In genomic region chr4:24772061-24772705, GRCh38 we compare ENCODE assay signal across 23 cellular contexts. TPM values are rescaled to one million over a fixed set of nuclear protein-coding genes. Genes with fewer than 3 reads are reported as not detected.
DNase-seq lines count a peak whose midpoint lies in the region; ATAC-seq, FAIRE-seq and TF ChIP-seq lines count a peak whose summit lies in the region.
"Had no signal": no experiment of that assay in that cellular context is flagged by ENCODE, and none has a peak within 500 bp of the region (broad histone marks: within the 10 kb centered on the region; RNA-seq: fewer than 3 reads in every experiment).

No MANE protein-coding gene starts in this region.

- CTCF ChIA-PET in Calu3 (lab: Charles Lee): no interaction called here

- H3K36me3 ChIP-seq in esophagus muscularis mucosa: no peaks in the 10 kb centered on the region
- no peaks in the 10 kb centered on the region for H3K36me3 ChIP-seq in gastrocnemius medialis
- H3K36me3 ChIP-seq in pancreas: no peaks in the 10 kb centered on the region

- H3K4me3 Mint-ChIP-seq in Calu3 (ENCODE audit: low read depth, unreplicated experiment): no peak overlapping the region
- H3K4me3 Mint-ChIP-seq: CD4-positive, alpha-beta T cell; GM23338; HFFc6; IgD-negative memory B cell had no signal

- DNase-seq in Calu3 (no peak), NCI-H69 (lab: John Stamatoyannopoulos, UW) (peak; percentile 20), esophagus muscularis mucosa (ENCODE audit: extremely low spot score) (peak; percentile 60), gastrocnemius medialis (peak; percentile 9 to 57), GM19240 (ENCODE audit: insufficient read length, low spot score) (no peak), NCI-H748 treated with DMSO at 0.1 percent for 48 hours (lab: John Stamatoyannopoulos, UW) (no peak), pancreas (no peak)
- DNase-seq: ACHN; AML-193; Caco-2; CD4-positive, alpha-beta T cell; DMS153; DMS79; GDM1; H7; HFFc6 had no signal

- intact Hi-C loops in Calu3 (cut with micrococcal nuclease; ENCODE audit: unreplicated experiment) (no loop called here), esophagus muscularis mucosa (cut with DNase I) (no loop called here), gastrocnemius medialis (cut with DNase I; ENCODE audit: low total_unique reads) (no loop called here), pancreas (cut with DNase I) (no loop called here)

- H3K27ac Mint-ChIP-seq in Calu3 (ENCODE audit: unreplicated experiment): peak overlapping the region; percentile 31
- H3K27ac Mint-ChIP-seq: CD4-positive, alpha-beta T cell; GM23338; HFFc6; IgD-negative memory B cell had no signal

- H3K36me3 Mint-ChIP-seq in Calu3 (ENCODE audit: insufficient read depth, unreplicated experiment): peaks cover 5% of the 10 kb centered on the region
- H3K36me3 Mint-ChIP-seq: IgD-negative memory B cell had no signal

- TF ChIP-seq CTCF in Calu3 (IDR thresholded peaks at IDR 0.05; ENCODE audit: unreplicated experiment): no peak
- TF ChIP-seq CTCF in esophagus muscularis mucosa (IDR thresholded peaks at IDR 0.05): no peak
- no peak for TF ChIP-seq CTCF in gastrocnemius medialis (IDR thresholded peaks at IDR 0.05 in 4 of 5, conservative IDR thresholded peaks at IDR 0.05 in 1 of 5)
- no peak for TF ChIP-seq CTCF in pancreas (IDR thresholded peaks at IDR 0.05)

- H3K9me3 ChIP-seq in esophagus muscularis mucosa: no peaks in the 10 kb centered on the region
- H3K9me3 ChIP-seq in gastrocnemius medialis: no peaks in the 10 kb centered on the region
- no peaks in the 10 kb centered on the region for H3K9me3 ChIP-seq in pancreas
- H3K9me3 ChIP-seq: Caco-2 had no signal

- TF ChIP-seq EP300 in esophagus muscularis mucosa (IDR thresholded peaks at IDR 0.05): no peak

- no peaks in the 10 kb centered on the region for H3K9me3 Mint-ChIP-seq in Calu3 (ENCODE audit: low read depth, unreplicated experiment)
- H3K9me3 Mint-ChIP-seq: CD4-positive, alpha-beta T cell; GM23338; HFFc6 had no signal

- no TSS peak for BruUV-seq in Calu3 (replicated peaks; lab: Mats Ljungman, UMichigan)

- H3K4me3 ChIP-seq in esophagus muscularis mucosa (no peak overlapping the region), gastrocnemius medialis (no peak overlapping the region), pancreas (no peak overlapping the region)
- H3K4me3 ChIP-seq: GM23338 had no signal

- H3K4me1 Mint-ChIP-seq in Calu3 (ENCODE audit: low read depth, unreplicated experiment): peaks cover 22% of the 10 kb centered on the region
- H3K4me1 Mint-ChIP-seq: IgD-negative memory B cell had no signal

- H3K27ac ChIP-seq in esophagus muscularis mucosa (replicated peaks in 1 of 4) (no peak overlapping the region), gastrocnemius medialis (peak overlapping the region in 2 of 4 donors; percentile 5 to 15), pancreas (no peak overlapping the region)
- H3K27ac ChIP-seq: C4-2B had no signal

- ATAC-seq in gastrocnemius medialis: peak in 1 of 2 donors; percentile 55
- ATAC-seq in pancreas: no peak
- ATAC-seq: GM23338, HCT116 had no signal

- WGBS in esophagus muscularis mucosa: 90% methylated on average over 5 of the region's 5 CpGs
- 71 to 74% methylated on average over 5 of the region's 5 CpGs for WGBS in pancreas, 2 donors

- no peaks in the 10 kb centered on the region for H3K27me3 Mint-ChIP-seq in Calu3 (ENCODE audit: unreplicated experiment)

- no peak for FAIRE-seq in pancreas (lab: Jason Lieb, UNC)
- FAIRE-seq: A204.1, GM18507, HTR-8/SVneo had no signal

- no peak for TF ChIP-seq POLR2A in esophagus muscularis mucosa (IDR thresholded peaks at IDR 0.05; ENCODE audit: low read depth)
- no peak for TF ChIP-seq POLR2A in gastrocnemius medialis (IDR thresholded peaks at IDR 0.05)

- H3K4me1 ChIP-seq in esophagus muscularis mucosa (peaks cover 0 to 19% (median 15%) of the 10 kb centered on the region in 4 donors), gastrocnemius medialis (no peaks in the 10 kb centered on the region), pancreas (no peaks in the 10 kb centered on the region)
- H3K4me1 ChIP-seq: Caco-2 had no signal

- H3K27me3 ChIP-seq in esophagus muscularis mucosa (no peaks in the 10 kb centered on the region), gastrocnemius medialis (no peaks in the 10 kb centered on the region), pancreas (no peaks in the 10 kb centered on the region)

- in situ Hi-C loops in gastrocnemius medialis (cut with MboI; ENCODE audit: low sequenced_read_pairs in 4 of 4): no loop called here

RNA-seq across cellular contexts. Expression of gene SOD3, which starts 23.2 kb away (rescaled TPM):
- total RNA-seq in Calu3 (2022): 26.2 and 33.7 TPM in 2 replicates
- 1,000 to 10,000 TPM in 1 of 4 donors, 100 to 1,000 TPM in 3; 404 to 1,012 (median 570) TPM for total RNA-seq in esophagus muscularis mucosa
- 10 to 100 TPM in 1 of 4 donors, 1 to 10 TPM in 3; 2.5 to 13.0 (median 5.9) TPM for total RNA-seq in gastrocnemius medialis
- 10 to 100 TPM; 31.2 to 43.9 (median 37.6) TPM for total RNA-seq in pancreas
- polyA plus RNA-seq in pancreas: 10 to 100 TPM; 21.2 to 38.6 TPM
- total RNA-seq: CD4-positive, alpha-beta T cell had no signal
- polyA plus RNA-seq: IgD-negative memory B cell had no signal

Comparison
In these comparisons a context has a peak if more than half of its experiments do, and no peak if none do; other contexts are left out.
1. DNase-seq: peak in NCI-H69 (single experiment), esophagus muscularis mucosa (single experiment) and gastrocnemius medialis (2 of 2); none in Calu3 (single experiment), GM19240 (single experiment), NCI-H748 treated with DMSO at 0.1 percent for 48 hours (single experiment) and pancreas (0 of 6).
2. RNA of gene SOD3, which starts 23.2 kb away (total RNA-seq): 404 to 1,012 TPM in esophagus muscularis mucosa; 31.2 to 43.9 TPM in pancreas, 26.2 to 33.7 TPM in Calu3 and 2.5 to 13.0 TPM in gastrocnemius medialis; every median in the first group is over 4 times any median in the second.